In the genomic region with DNA sequence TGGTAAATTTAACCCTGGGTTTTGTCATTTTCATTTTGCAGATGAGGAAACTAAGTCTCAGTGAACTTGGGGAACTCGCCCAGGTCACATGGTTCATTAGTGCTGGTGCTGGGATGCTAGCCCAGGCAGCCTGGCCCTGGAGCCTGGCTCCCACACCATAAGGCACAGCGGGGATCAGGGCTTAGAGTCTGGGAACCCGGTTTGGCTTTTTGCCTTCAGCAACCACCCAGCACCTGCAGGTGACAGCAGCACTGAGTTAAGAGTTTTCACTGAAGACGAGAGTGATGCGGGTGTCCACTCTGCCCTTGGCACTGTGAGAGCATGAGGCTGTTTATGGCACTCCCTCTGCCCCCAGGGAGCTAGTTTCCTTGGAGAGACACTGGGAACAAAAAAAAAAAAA, we compare ENCODE assay signal across 1 cellular context.
TF ChIP-seq lines count a peak whose summit lies in the region.

No MANE protein-coding gene starts in this region.

TF ChIP-seq in HepG2, 621 proteins besides CTCF, POLR2A, EP300 and RAD21:
- TF ChIP-seq, protein P1, sequence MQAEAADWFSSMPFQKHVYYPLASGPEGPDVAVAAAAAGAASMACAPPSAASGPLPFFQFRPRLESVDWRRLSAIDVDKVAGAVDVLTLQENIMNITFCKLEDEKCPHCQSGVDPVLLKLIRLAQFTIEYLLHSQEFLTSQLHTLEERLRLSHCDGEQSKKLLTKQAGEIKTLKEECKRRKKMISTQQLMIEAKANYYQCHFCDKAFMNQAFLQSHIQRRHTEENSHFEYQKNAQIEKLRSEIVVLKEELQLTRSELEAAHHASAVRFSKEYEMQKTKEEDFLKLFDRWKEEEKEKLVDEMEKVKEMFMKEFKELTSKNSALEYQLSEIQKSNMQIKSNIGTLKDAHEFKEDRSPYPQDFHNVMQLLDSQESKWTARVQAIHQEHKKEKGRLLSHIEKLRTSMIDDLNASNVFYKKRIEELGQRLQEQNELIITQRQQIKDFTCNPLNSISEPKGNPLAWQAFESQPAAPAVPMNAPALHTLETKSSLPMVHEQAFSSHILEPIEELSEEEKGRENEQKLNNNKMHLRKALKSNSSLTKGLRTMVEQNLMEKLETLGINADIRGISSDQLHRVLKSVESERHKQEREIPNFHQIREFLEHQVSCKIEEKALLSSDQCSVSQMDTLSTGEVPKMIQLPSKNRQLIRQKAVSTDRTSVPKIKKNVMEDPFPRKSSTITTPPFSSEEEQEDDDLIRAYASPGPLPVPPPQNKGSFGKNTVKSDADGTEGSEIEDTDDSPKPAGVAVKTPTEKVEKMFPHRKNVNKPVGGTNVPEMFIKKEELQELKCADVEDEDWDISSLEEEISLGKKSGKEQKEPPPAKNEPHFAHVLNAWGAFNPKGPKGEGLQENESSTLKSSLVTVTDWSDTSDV (CRISPR knock-in tag; IDR thresholded peaks at IDR 0.05): no peak
- TF ChIP-seq ZNF12 (CRISPR knock-in tag; IDR thresholded peaks at IDR 0.05) (no peak), RBFOX2 (IDR thresholded peaks at IDR 0.05; ENCODE audit: low read depth, low read length) (no peak), POLR2AphosphoS2 (IDR thresholded peaks at IDR 0.05; ENCODE audit: low read depth, low read length) (no peak), GATAD1 (CRISPR knock-in tag; IDR thresholded peaks at IDR 0.05) (no peak), ZNF772 (CRISPR knock-in tag; IDR thresholded peaks at IDR 0.05) (no peak), FOSL1 (CRISPR knock-in tag; IDR thresholded peaks at IDR 0.05; ENCODE audit: borderline replicate concordance) (no peak), FOXK1 (CRISPR knock-in tag; IDR thresholded peaks at IDR 0.05; ENCODE audit: borderline replicate concordance, low read depth) (no peak)
- TF ChIP-seq, protein P2, sequence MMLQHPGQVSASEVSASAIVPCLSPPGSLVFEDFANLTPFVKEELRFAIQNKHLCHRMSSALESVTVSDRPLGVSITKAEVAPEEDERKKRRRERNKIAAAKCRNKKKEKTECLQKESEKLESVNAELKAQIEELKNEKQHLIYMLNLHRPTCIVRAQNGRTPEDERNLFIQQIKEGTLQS (CRISPR knock-in tag; IDR thresholded peaks at IDR 0.05): no peak
